23 cellular contexts compared by ENCODE assay signal in the genomic region with DNA sequence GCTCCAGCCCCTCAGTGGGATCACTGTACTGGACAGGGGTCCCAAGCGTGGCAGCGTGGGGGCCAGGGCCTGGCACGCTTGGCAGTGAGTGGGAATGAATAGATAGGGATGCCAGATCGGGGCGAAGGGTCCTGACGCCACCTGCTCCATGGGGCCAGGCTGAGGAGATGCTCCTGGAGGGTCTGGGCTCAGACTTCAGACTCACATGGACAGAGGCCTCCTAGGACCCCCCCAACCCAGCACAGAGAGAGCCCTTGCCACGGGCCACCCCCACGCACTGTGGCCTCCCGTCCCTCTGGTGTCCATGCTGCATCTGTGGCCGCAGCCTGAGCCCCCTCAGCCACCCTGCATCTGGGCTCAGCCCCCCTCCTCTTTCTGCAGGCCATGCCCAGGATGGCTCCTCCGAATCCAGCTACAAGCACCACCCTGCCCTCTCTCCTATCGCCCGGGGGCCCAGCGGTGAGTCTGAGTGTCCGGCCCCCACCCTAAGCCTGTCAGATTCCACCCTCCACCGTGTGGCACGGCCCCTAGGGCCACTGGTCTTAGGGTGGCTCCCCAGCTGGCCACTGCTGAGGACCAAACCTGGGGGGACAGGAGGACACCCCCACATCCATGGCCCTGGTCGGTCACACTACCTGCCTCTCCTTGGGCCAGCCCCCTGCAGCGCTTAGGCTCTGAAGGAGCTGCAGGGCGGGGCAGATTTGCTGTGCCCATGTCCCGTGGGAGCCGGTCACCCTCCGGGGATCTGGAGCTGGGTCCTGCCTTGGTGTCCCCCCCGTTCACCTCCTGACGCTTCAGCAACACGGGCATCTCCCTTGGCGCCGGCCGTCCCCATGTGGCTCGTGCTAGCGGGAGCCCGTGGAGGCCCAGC. TPM values are rescaled to one million over a fixed set of nuclear protein-coding genes. Genes with fewer than 3 reads are reported as not detected.
DNase-seq lines count a peak whose midpoint lies in the region; ATAC-seq and TF ChIP-seq lines count a peak whose summit lies in the region.
"Had no signal": no experiment of that assay in that cellular context is flagged by ENCODE, and none has a peak within 500 bp of the region (broad histone marks: within the 10 kb centered on the region; RNA-seq: fewer than 3 reads in every experiment).

No MANE protein-coding gene starts in this region.

- no peak overlapping the region for H3K27ac Mint-ChIP-seq in activated CD4-positive, alpha-beta memory T cell treated with anti-CD3 and anti-CD28 coated beads for 36 hours
- no peak overlapping the region for H3K27ac Mint-ChIP-seq in activated CD4-positive, alpha-beta memory T cell treated with anti-CD3 and anti-CD28 coated beads, Interleukin-2, amount 10 ng/mL, durations not matched to agents 7 days and 5 days
- H3K27ac Mint-ChIP-seq: nephron had no signal

- ATAC-seq in left lobe of liver, result no peak
- ATAC-seq: A549 had no signal

- POLR2A ChIA-PET in activated CD4-positive, alpha-beta memory T cell treated with anti-CD3 and anti-CD28 coated beads for 36 hours (lab: Charles Lee), result no interaction called here
- POLR2A ChIA-PET in activated CD4-positive, alpha-beta memory T cell treated with anti-CD3 and anti-CD28 coated beads, Interleukin-2, amount 10 ng/mL, durations not matched to agents 7 days and 5 days (lab: Charles Lee), result no interaction called here

- no peak for TF ChIP-seq POLR2A in spleen (IDR thresholded peaks at IDR 0.05)

- CTCF ChIA-PET in activated CD4-positive, alpha-beta memory T cell treated with anti-CD3 and anti-CD28 coated beads for 36 hours (lab: Charles Lee), result no interaction called here
- CTCF ChIA-PET in activated CD4-positive, alpha-beta memory T cell treated with anti-CD3 and anti-CD28 coated beads, Interleukin-2, amount 10 ng/mL, durations not matched to agents 7 days and 5 days (lab: Charles Lee), result no interaction called here

- H3K9me3 ChIP-seq in spleen, result no peaks in the 10 kb centered on the region
- H3K9me3 ChIP-seq: BLaER1, prostate gland, vagina had no signal

- DNase-seq in activated CD4-positive, alpha-beta memory T cell treated with anti-CD3 and anti-CD28 coated beads for 36 hours, result peak; percentile 6
- no peak for DNase-seq in activated CD4-positive, alpha-beta memory T cell treated with anti-CD3 and anti-CD28 coated beads, Interleukin-2, amount 10 ng/mL, durations not matched to agents 7 days and 5 days
- DNase-seq in GM10266 (ENCODE audit: extremely low spot score) (peak; percentile 23), left lobe of liver (ENCODE audit: low spot score) (peak; percentile 40), spleen (peak; percentile 68), NOMO-1 treated with dmso at 0.1 percent for 144 hours (lab: John Stamatoyannopoulos, UW; ENCODE audit: unreplicated experiment) (no peak), inferior parietal cortex (ENCODE audit: extremely low spot score) (no peak), SW480 (ENCODE audit: low spot score) (no peak)
- DNase-seq: activated naive CD4-positive, alpha-beta T cell treated with anti-CD3 and anti-CD28 coated beads, Interleukin-2, amount 50 U/mL, for 16 hours; anterior cingulate cortex; central memory CD4-positive, alpha-beta T cell; GOT3; mesenchymal stem cell; MM.1S; stimulated activated CD4-positive, alpha-beta T cell treated with anti-CD3 and anti-CD28 coated beads, Interleukin-4, amount 100 ng/mL, for 4 hours had no signal

- H3K4me1 ChIP-seq in spleen, result peaks cover 0 to 10% (median 0%) of the 10 kb centered on the region in 6 donors
- H3K4me1 ChIP-seq: prostate gland, vagina had no signal

- peaks cover 4% of the 10 kb centered on the region for H3K27me3 Mint-ChIP-seq in activated CD4-positive, alpha-beta memory T cell treated with anti-CD3 and anti-CD28 coated beads for 36 hours
- no peaks in the 10 kb centered on the region for H3K27me3 Mint-ChIP-seq in activated CD4-positive, alpha-beta memory T cell treated with anti-CD3 and anti-CD28 coated beads, Interleukin-2, amount 10 ng/mL, durations not matched to agents 7 days and 5 days

- TF ChIP-seq CTCF in GM10266 (IDR thresholded peaks at IDR 0.05; ENCODE audit: control insufficient read depth, insufficient read depth, low read depth, missing control alignments) (no peak), spleen (IDR thresholded peaks at IDR 0.05 in 8 of 11, conservative IDR thresholded peaks at IDR 0.05 in 3 of 11) (no peak)

- H3K36me3 Mint-ChIP-seq in activated CD4-positive, alpha-beta memory T cell treated with anti-CD3 and anti-CD28 coated beads for 36 hours, result no peaks in the 10 kb centered on the region
- H3K36me3 Mint-ChIP-seq in activated CD4-positive, alpha-beta memory T cell treated with anti-CD3 and anti-CD28 coated beads, Interleukin-2, amount 10 ng/mL, durations not matched to agents 7 days and 5 days (ENCODE audit: low read depth), result no peaks in the 10 kb centered on the region

- 87 to 92% (median 90%) methylated on average over 9 to 32 of the region's 32 CpGs for WGBS in spleen, 5 donors

- peaks cover 0 to 53% (median 0%) of the 10 kb centered on the region in 7 donors for H3K27me3 ChIP-seq in spleen (replicated peaks in 1 of 7)
- H3K27me3 ChIP-seq: BLaER1, vagina had no signal

- H3K36me3 ChIP-seq in spleen, result no peaks in the 10 kb centered on the region
- H3K36me3 ChIP-seq: BLaER1, prostate gland, vagina had no signal

- H3K9me3 Mint-ChIP-seq in activated CD4-positive, alpha-beta memory T cell treated with anti-CD3 and anti-CD28 coated beads for 36 hours, result no peaks in the 10 kb centered on the region
- H3K9me3 Mint-ChIP-seq in activated CD4-positive, alpha-beta memory T cell treated with anti-CD3 and anti-CD28 coated beads, Interleukin-2, amount 10 ng/mL, durations not matched to agents 7 days and 5 days, result no peaks in the 10 kb centered on the region
- H3K9me3 Mint-ChIP-seq: nephron had no signal

- H3K4me1 Mint-ChIP-seq in activated CD4-positive, alpha-beta memory T cell treated with anti-CD3 and anti-CD28 coated beads for 36 hours (ENCODE audit: low read depth), result no peaks in the 10 kb centered on the region
- H3K4me1 Mint-ChIP-seq in activated CD4-positive, alpha-beta memory T cell treated with anti-CD3 and anti-CD28 coated beads, Interleukin-2, amount 10 ng/mL, durations not matched to agents 7 days and 5 days, result no peaks in the 10 kb centered on the region
- H3K4me1 Mint-ChIP-seq: nephron had no signal

- H3K27ac ChIP-seq in spleen, result no peak overlapping the region
- H3K27ac ChIP-seq: BLaER1, dorsolateral prefrontal cortex, prostate gland, vagina had no signal

- H3K4me3 ChIP-seq in spleen, result no peak overlapping the region
- H3K4me3 ChIP-seq: A549, BLaER1, dorsolateral prefrontal cortex, prostate gland, vagina had no signal

- H3K4me3 Mint-ChIP-seq in activated CD4-positive, alpha-beta memory T cell treated with anti-CD3 and anti-CD28 coated beads for 36 hours, result no peak overlapping the region
- no peak overlapping the region for H3K4me3 Mint-ChIP-seq in activated CD4-positive, alpha-beta memory T cell treated with anti-CD3 and anti-CD28 coated beads, Interleukin-2, amount 10 ng/mL, durations not matched to agents 7 days and 5 days
- H3K4me3 Mint-ChIP-seq: nephron had no signal

- intact Hi-C loops in activated CD4-positive, alpha-beta memory T cell treated with anti-CD3 and anti-CD28 coated beads for 36 hours (cut with micrococcal nuclease), result no loop called here
- intact Hi-C loops in spleen (cut with DNase I; ENCODE audit: low total_unique reads), result no loop called here

RNA-seq across cellular contexts. Expression of gene MUC5AC, which starts 2.7 kb away (rescaled TPM):
- not detected for total RNA-seq in activated CD4-positive, alpha-beta memory T cell treated with anti-CD3 and anti-CD28 coated beads for 36 hours
- not detected for total RNA-seq in activated CD4-positive, alpha-beta memory T cell treated with anti-CD3 and anti-CD28 coated beads, Interleukin-2, amount 10 ng/mL, durations not matched to agents 7 days and 5 days
- total RNA-seq in left lobe of liver (0.03 TPM), spleen (not detected)
- polyA plus RNA-seq in spleen, result under 1 TPM in 2 of 3 donors, not detected in 1; under 0.01 TPM
- total RNA-seq: subcutaneous adipose tissue, vagina had no signal
- polyA plus RNA-seq: keratinocyte had no signal

Comparison
In these comparisons a context has a peak if more than half of its experiments do, and no peak if none do; other contexts are left out.
1. DNase-seq: peak in activated CD4-positive, alpha-beta memory T cell treated with anti-CD3 and anti-CD28 coated beads for 36 hours (single experiment), GM10266 (single experiment), left lobe of liver (single experiment) and spleen (single experiment); none in activated CD4-positive, alpha-beta memory T cell treated with anti-CD3 and anti-CD28 coated beads, Interleukin-2, amount 10 ng/mL, durations not matched to agents 7 days and 5 days (single experiment), NOMO-1 treated with dmso at 0.1 percent for 144 hours (single experiment), inferior parietal cortex (single experiment) and SW480 (single experiment).